In genomic region chr17:78357687-78358537, GRCh38 we compare ENCODE assay signal across 8 cellular contexts. TPM values are rescaled to one million over a fixed set of nuclear protein-coding genes. Genes with fewer than 3 reads are reported as not detected.
DNase-seq lines count a peak whose midpoint lies in the region; ATAC-seq, FAIRE-seq and TF ChIP-seq lines count a peak whose summit lies in the region.

No MANE protein-coding gene starts in this region.

- no peak for TF ChIP-seq CTCF in chondrocyte (IDR thresholded peaks at IDR 0.05)

- H3K9ac ChIP-seq in mucosa of stomach (ENCODE audit: low read length): peak overlapping the region; percentile 79

- no peaks in the 10 kb centered on the region for H3K9me3 Mint-ChIP-seq in activated naive CD4-positive, alpha-beta T cell treated with anti-CD3 and anti-CD28 coated beads for 36 hours
- no peaks in the 10 kb centered on the region for H3K9me3 Mint-ChIP-seq in chondrocyte (ENCODE audit: low read depth)

- H3K27ac Mint-ChIP-seq in activated naive CD4-positive, alpha-beta T cell treated with anti-CD3 and anti-CD28 coated beads for 36 hours: peak overlapping the region; percentile 98
- no peak overlapping the region for H3K27ac Mint-ChIP-seq in chondrocyte (ENCODE audit: unreplicated experiment)

- intact Hi-C loops in activated naive CD4-positive, alpha-beta T cell treated with anti-CD3 and anti-CD28 coated beads for 36 hours (cut with micrococcal nuclease): loop anchor here (5.0 kb wide), 2 partner anchors 231 to 419 kb away; partner anchors contain the start of gene TMC6

- no peak for FAIRE-seq in GM12891 (lab: Jason Lieb, UNC)

- TF ChIP-seq POLR2A in GM12891 (IDR thresholded peaks at IDR 0.05; ENCODE audit: low read depth, low read length): no peak

- H3K36me3 Mint-ChIP-seq in activated naive CD4-positive, alpha-beta T cell treated with anti-CD3 and anti-CD28 coated beads for 36 hours (ENCODE audit: low read depth): peaks cover 50% of the 10 kb centered on the region
- peaks cover 13% of the 10 kb centered on the region for H3K36me3 Mint-ChIP-seq in chondrocyte (ENCODE audit: low read depth)

- WGBS in urinary bladder: 80% methylated on average over 25 of the region's 25 CpGs

- H3K36me3 ChIP-seq in mucosa of stomach (ENCODE audit: control insufficient read depth, insufficient read depth, low read length): peaks cover 11% of the 10 kb centered on the region
- H3K36me3 ChIP-seq in urinary bladder (ENCODE audit: insufficient read depth): no peaks in the 10 kb centered on the region

- no peak overlapping the region for H3K27ac ChIP-seq in urinary bladder (ENCODE audit: low read depth)

- ATAC-seq in GM19023 (IDR thresholded peaks at IDR 0.05; ENCODE audit: unreplicated experiment): no peak

- H3K4me1 Mint-ChIP-seq in activated naive CD4-positive, alpha-beta T cell treated with anti-CD3 and anti-CD28 coated beads for 36 hours (ENCODE audit: low read depth): peaks cover 43% of the 10 kb centered on the region
- peaks cover 56% of the 10 kb centered on the region for H3K4me1 Mint-ChIP-seq in chondrocyte (ENCODE audit: low read depth)

- H3K4me1 ChIP-seq in mucosa of stomach (ENCODE audit: control insufficient read depth, insufficient read depth, low read length): peaks cover 52% of the 10 kb centered on the region
- peaks cover 2% of the 10 kb centered on the region for H3K4me1 ChIP-seq in urinary bladder (ENCODE audit: insufficient read depth)

- no peaks in the 10 kb centered on the region for H3K9me3 ChIP-seq in mucosa of stomach (ENCODE audit: control insufficient read depth, low read length)

- DNase-seq in activated naive CD4-positive, alpha-beta T cell treated with anti-CD3 and anti-CD28 coated beads for 36 hours: no peak
- DNase-seq in activated naive CD4-positive, alpha-beta T cell (lab: John Stamatoyannopoulos, UW): no peak
- no peak for DNase-seq in chondrocyte (ENCODE audit: low spot score)
- DNase-seq in SHP77 treated with DMSO at 0.1 percent for 48 hours (lab: John Stamatoyannopoulos, UW): no peak
- no peak for DNase-seq in GM12891 (ENCODE audit: insufficient read length, low spot score)

- CTCF ChIA-PET in activated naive CD4-positive, alpha-beta T cell treated with anti-CD3 and anti-CD28 coated beads for 36 hours (lab: Charles Lee): interaction anchor here (0.8 to 3.9 kb wide), 7 partner anchors 12 to 107 kb away, joined by 3 to 35 read pairs (median 3); no protein-coding TSS in a partner anchor

- H3K4me3 Mint-ChIP-seq in activated naive CD4-positive, alpha-beta T cell treated with anti-CD3 and anti-CD28 coated beads for 36 hours: peak overlapping the region; percentile 92
- peak overlapping the region; percentile 78 for H3K4me3 Mint-ChIP-seq in chondrocyte (ENCODE audit: unreplicated experiment)

- H3K4me3 ChIP-seq in mucosa of stomach (ENCODE audit: low read length) (no peak overlapping the region), urinary bladder (ENCODE audit: low read depth, low read length) (peak overlapping the region; percentile 61)

- peaks cover 5% of the 10 kb centered on the region for H3K27me3 ChIP-seq in mucosa of stomach (ENCODE audit: control insufficient read depth, insufficient read depth, low read length)

- H3K27me3 Mint-ChIP-seq in activated naive CD4-positive, alpha-beta T cell treated with anti-CD3 and anti-CD28 coated beads for 36 hours (ENCODE audit: low read depth): peaks cover 2% of the 10 kb centered on the region
- no peaks in the 10 kb centered on the region for H3K27me3 Mint-ChIP-seq in chondrocyte (ENCODE audit: low read depth)

TF ChIP-seq in GM12891, 5 proteins besides CTCF, POLR2A, EP300 and RAD21:
- TF ChIP-seq POU2F2 (IDR thresholded peaks at IDR 0.05; ENCODE audit: low read depth, low read length): no peak

RNA-seq across cellular contexts. Expression of gene SOCS3, which starts 2.0 kb away (rescaled TPM):
- 100 to 1,000 TPM; 281 to 290 TPM for total RNA-seq in activated naive CD4-positive, alpha-beta T cell treated with anti-CD3 and anti-CD28 coated beads for 36 hours
- 13.6 to 26.2 TPM (median 14.4 TPM) in 3 replicates for total RNA-seq in chondrocyte
- 16.5 TPM for total RNA-seq in urinary bladder
- polyA plus RNA-seq in urinary bladder: 152 TPM
- 2.0 TPM for polyA plus RNA-seq in GM12891 (2012; ENCODE audit: low read depth, missing spikeins)

RNA-seq across cellular contexts. Expression of gene PGS1, which starts 20.5 kb away (rescaled TPM):
- total RNA-seq in activated naive CD4-positive, alpha-beta T cell treated with anti-CD3 and anti-CD28 coated beads for 36 hours: 10 to 100 TPM; 69.0 to 73.1 TPM
- total RNA-seq in chondrocyte (22.1 to 30.4 TPM (median 22.7 TPM) in 3 replicates), urinary bladder (33.7 TPM)
- polyA plus RNA-seq in urinary bladder: 44.0 TPM
- polyA plus RNA-seq in GM12891 (2012; ENCODE audit: low read depth, missing spikeins): 18.5 TPM

Comparison
In these comparisons a context has a peak if more than half of its experiments do, and no peak if none do; other contexts are left out.
1. RNA of gene SOCS3, which starts 2.0 kb away (total RNA-seq): 281 to 290 TPM in activated naive CD4-positive, alpha-beta T cell treated with anti-CD3 and anti-CD28 coated beads for 36 hours; 16.5 TPM in urinary bladder (single experiment) and 13.6 to 26.2 TPM in chondrocyte; every median in the first group is over 10 times any median in the second.